Comparison of ENCODE assay signal across 9 cellular contexts in the genomic region with DNA sequence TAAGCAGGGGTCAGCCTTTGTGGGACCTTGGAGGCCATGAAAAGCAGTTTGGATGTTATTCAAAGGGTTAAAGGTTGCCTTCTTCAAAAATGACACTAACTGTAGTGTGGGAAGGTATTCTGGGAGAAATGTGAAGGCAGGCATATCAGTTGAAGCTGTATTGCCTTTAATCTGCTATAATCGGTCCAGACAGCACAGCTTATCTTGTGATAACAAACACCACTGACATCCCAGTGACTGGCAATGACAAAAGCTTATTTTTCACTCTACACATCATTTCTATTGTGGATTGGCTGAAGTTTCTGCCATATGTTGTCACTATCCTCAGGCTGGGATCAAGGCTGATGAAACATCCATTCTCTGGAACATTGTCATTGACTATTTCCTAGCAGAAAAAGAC.
"Had no signal": no experiment of that assay in that cellular context is flagged by ENCODE, and none has a peak within 500 bp of the region (broad histone marks: within the 10 kb centered on the region; RNA-seq: fewer than 3 reads in every experiment).

No MANE protein-coding gene starts in this region.

- H3K4me3 ChIP-seq: GM23338, K562 had no signal

- H3K4me1 Mint-ChIP-seq: GM23338, H9 had no signal

- H3K4me2 ChIP-seq: GM23338 had no signal

- H3K27ac Mint-ChIP-seq: GM23338, H9 had no signal

- DNase-seq: H9, HCEC 1CT, IMR-90, KG1 had no signal

- H2AFZ ChIP-seq: GM23338 had no signal

- H3K4me3 Mint-ChIP-seq: GM23338, H9 had no signal

- FAIRE-seq: H1, H54, HTR-8/SVneo, K562 had no signal

- ATAC-seq: GM23338, K562 had no signal
